9 cellular contexts compared by ENCODE assay signal in the genomic region with DNA sequence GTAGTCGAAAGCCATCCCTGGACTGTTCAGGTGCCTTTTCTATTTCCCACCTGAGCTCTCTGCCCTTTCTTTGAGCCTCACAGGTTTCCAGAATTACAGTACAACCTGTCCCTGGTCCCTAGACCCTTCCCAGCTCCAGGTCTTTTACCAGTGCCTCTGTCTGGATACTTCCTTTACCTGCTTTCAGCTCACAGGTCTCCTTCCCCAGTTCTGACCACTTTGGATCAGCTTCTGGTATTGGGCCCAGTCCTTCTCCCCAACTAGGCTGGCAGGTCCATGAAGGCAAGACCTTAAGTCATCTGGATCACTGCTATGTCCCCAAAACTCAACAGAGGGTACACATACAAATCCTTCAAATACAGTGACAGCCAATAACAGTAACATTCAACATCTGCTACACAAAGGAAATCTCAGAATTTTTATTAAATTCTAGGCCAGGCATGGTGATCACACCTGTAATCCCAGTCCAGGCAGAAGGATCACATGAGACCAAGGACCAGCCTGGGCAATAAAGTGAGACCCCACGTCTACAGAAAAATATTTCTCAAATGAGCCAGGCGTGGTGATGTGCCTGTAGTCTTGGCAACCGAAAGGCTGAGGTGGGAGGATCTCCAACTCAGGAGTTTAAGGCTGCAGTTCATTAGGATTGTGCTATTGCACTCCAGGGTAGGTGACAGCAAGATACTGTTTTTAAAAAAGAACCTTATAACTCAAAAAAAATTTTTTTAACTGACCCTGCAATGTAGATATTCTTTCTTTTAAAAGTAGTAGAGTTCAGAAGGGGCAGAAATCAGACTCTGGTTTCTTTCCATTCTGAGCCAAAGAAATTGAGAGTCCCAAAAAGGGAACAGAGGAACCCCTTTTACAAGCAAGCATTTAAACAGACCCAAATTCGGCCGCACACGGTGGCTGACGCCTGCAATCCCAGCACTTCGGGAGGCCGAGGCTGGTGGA. TPM values are rescaled to one million over a fixed set of nuclear protein-coding genes. Genes with fewer than 3 reads are reported as not detected.
DNase-seq lines count a peak whose midpoint lies in the region; ATAC-seq and TF ChIP-seq lines count a peak whose summit lies in the region.
"Had no signal": no experiment of that assay in that cellular context is flagged by ENCODE, and none has a peak within 500 bp of the region (broad histone marks: within the 10 kb centered on the region; RNA-seq: fewer than 3 reads in every experiment).

No MANE protein-coding gene starts in this region.

- no peaks in the 10 kb centered on the region for H3K27me3 Mint-ChIP-seq in natural killer cell (ENCODE audit: low read depth in 2 of 2)

- peaks cover 13% of the 10 kb centered on the region for H3K36me3 Mint-ChIP-seq in natural killer cell

- H3F3A ChIP-seq in Loucy (ENCODE audit: low read depth): no peaks in the 10 kb centered on the region

- H3K4me1 ChIP-seq in BLaER1: peaks cover 25% of the 10 kb centered on the region
- H3K4me1 ChIP-seq in Loucy (ENCODE audit: insufficient read depth, low read length, poor library complexity, severe bottlenecking): peaks cover 24% of the 10 kb centered on the region

- TF ChIP-seq CTCF in Loucy (conservative IDR thresholded peaks at IDR 0.05; ENCODE audit: low read length) (no peak), dorsolateral prefrontal cortex (IDR thresholded peaks at IDR 0.05 in 54 of 56, conservative IDR thresholded peaks at IDR 0.05 in 2 of 56; ENCODE audit: low read depth in 1 of 56, partially characterized antibody in 56 of 56) (no peak), natural killer cell (IDR thresholded peaks at IDR 0.05) (no peak)

- peaks cover 27 to 36% of the 10 kb centered on the region in 2 donors for H3K4me1 Mint-ChIP-seq in natural killer cell

- H4K20me1 ChIP-seq in BLaER1: peaks cover 49% of the 10 kb centered on the region
- peaks cover 35% of the 10 kb centered on the region for H4K20me1 ChIP-seq in Loucy (ENCODE audit: insufficient read depth, low read length, poor library complexity, severe bottlenecking)

- H3K4me3 ChIP-seq in BLaER1 (peak overlapping the region; percentile 87), Loucy (ENCODE audit: low read length, poor library complexity, severe bottlenecking) (peak overlapping the region; percentile 100), dorsolateral prefrontal cortex (peak overlapping the region in 58 of 59 donors; percentile 62 to 100 (median 95))

- H3K4me3 Mint-ChIP-seq in natural killer cell: peak overlapping the region; percentile 99

- intact Hi-C loops in dorsolateral prefrontal cortex (cut with DNase I): loop anchor here in 1 of 2 donors (2.0 kb wide), 1 partner anchor 22 kb away; the partner anchor contains the start of gene PLEKHG2
- intact Hi-C loops in natural killer cell (cut with micrococcal nuclease): loop anchor here (1.0 kb wide), 1 partner anchor 22 kb away; the partner anchor contains the start of gene PLEKHG2
- intact Hi-C loops in sciatic nerve (cut with DNase I): no loop called here
- intact Hi-C loops in posterior cingulate gyrus (cut with DNase I): no loop called here

- H3K27me3 ChIP-seq in BLaER1 (no peaks in the 10 kb centered on the region), Loucy (ENCODE audit: insufficient read depth, low read length, poor library complexity, severe bottlenecking) (peaks cover 5% of the 10 kb centered on the region), dorsolateral prefrontal cortex (no peaks in the 10 kb centered on the region)

- H3K27ac ChIP-seq in BLaER1: peak overlapping the region; percentile 96
- H3K27ac ChIP-seq in dorsolateral prefrontal cortex: peak overlapping the region in 2 of 59 donors; percentile 15 to 84

- H3K9me3 Mint-ChIP-seq in natural killer cell: no peaks in the 10 kb centered on the region

- DNase-seq in dorsolateral prefrontal cortex (no peak), natural killer cell (no peak), sciatic nerve (ENCODE audit: low spot score) (no peak), posterior cingulate gyrus (no peak), ureter (ENCODE audit: low spot score) (no peak)
- DNase-seq: NCI-H524 treated with DMSO at 0.1 percent for 48 hours had no signal

- H3K9me3 ChIP-seq in BLaER1 (no peaks in the 10 kb centered on the region), Loucy (ENCODE audit: insufficient read depth, low read depth, low read length) (no peaks in the 10 kb centered on the region)

- H3K9ac ChIP-seq in BLaER1 (peak overlapping the region; percentile 98), Loucy (ENCODE audit: low read depth, low read length, poor library complexity, severe bottlenecking) (peak overlapping the region; percentile 100)

- peaks cover 41% of the 10 kb centered on the region for H3K36me3 ChIP-seq in BLaER1
- peaks cover 30% of the 10 kb centered on the region for H3K36me3 ChIP-seq in Loucy (ENCODE audit: insufficient read depth, low read length)

- peak overlapping the region; percentile 86 for H3K4me2 ChIP-seq in BLaER1
- H3K4me2 ChIP-seq in Loucy (ENCODE audit: low read depth, low read length, poor library complexity, severe bottlenecking): peak overlapping the region; percentile 92

- H2AFZ ChIP-seq in Loucy (ENCODE audit: low read length): no peak overlapping the region

- H3K79me2 ChIP-seq in Loucy (ENCODE audit: insufficient read depth, low read length): peaks cover 43% of the 10 kb centered on the region

- peak overlapping the region; percentile 96 to 98 for H3K27ac Mint-ChIP-seq in natural killer cell

- ATAC-seq in natural killer cell: no peak
- no peak for ATAC-seq in sciatic nerve
- no peak for ATAC-seq in HG02571 (IDR thresholded peaks at IDR 0.05; ENCODE audit: unreplicated experiment)

- no peaks in the 10 kb centered on the region for H3K9me2 ChIP-seq in Loucy (replicated peaks; ENCODE audit: low read depth, low read length)

RNA-seq across cellular contexts. Expression of gene RPS16, which starts 1.3 kb away (rescaled TPM):
- total RNA-seq in dorsolateral prefrontal cortex (100 to 1,000 TPM; 365 to 780 (median 506) TPM), natural killer cell (1,000 to 10,000 TPM; 1,227 to 1,543 (median 1,399) TPM), sciatic nerve (1,367 TPM), ureter (2,118 TPM)

RNA-seq across cellular contexts. Expression of gene SUPT5H, which starts 11.0 kb away (rescaled TPM):
- total RNA-seq in dorsolateral prefrontal cortex (100 to 1,000 TPM; 107 to 178 (median 128) TPM), natural killer cell (100 to 1,000 TPM; 228 to 256 (median 230) TPM), sciatic nerve (102 TPM), ureter (121 TPM)

RNA-seq across cellular contexts. Expression of gene PLEKHG2, which starts 21.9 kb away (rescaled TPM):
- total RNA-seq in dorsolateral prefrontal cortex: 10 to 100 TPM in 50 of 120 experiments, 1 to 10 TPM in 70; 2.1 to 25.5 (median 9.2) TPM
- 100 to 1,000 TPM in 1 of 3 donors, 10 to 100 TPM in 2; 70.2 to 129 (median 80.7) TPM for total RNA-seq in natural killer cell
- total RNA-seq in sciatic nerve: 89.2 TPM
- total RNA-seq in ureter: 38.8 TPM

RNA-seq across cellular contexts. Expression of gene ZFP36, which starts 27.8 kb away (rescaled TPM):
- total RNA-seq in dorsolateral prefrontal cortex (100 to 1,000 TPM in 17 of 120 experiments, 10 to 100 TPM in 99, 1 to 10 TPM in 4; 7.0 to 246 (median 38.2) TPM), natural killer cell (1,000 to 10,000 TPM; 1,232 to 2,074 (median 1,769) TPM), sciatic nerve (342 TPM), ureter (230 TPM)

RNA-seq across cellular contexts. Expression of gene MED29, which starts 43.2 kb away (rescaled TPM):
- 10 to 100 TPM; 41.8 to 99.7 (median 69.9) TPM for total RNA-seq in dorsolateral prefrontal cortex
- 10 to 100 TPM; 37.5 to 49.1 (median 45.9) TPM for total RNA-seq in natural killer cell
- total RNA-seq in sciatic nerve: 37.2 TPM
- total RNA-seq in ureter: 51.8 TPM
